In the genomic region with DNA sequence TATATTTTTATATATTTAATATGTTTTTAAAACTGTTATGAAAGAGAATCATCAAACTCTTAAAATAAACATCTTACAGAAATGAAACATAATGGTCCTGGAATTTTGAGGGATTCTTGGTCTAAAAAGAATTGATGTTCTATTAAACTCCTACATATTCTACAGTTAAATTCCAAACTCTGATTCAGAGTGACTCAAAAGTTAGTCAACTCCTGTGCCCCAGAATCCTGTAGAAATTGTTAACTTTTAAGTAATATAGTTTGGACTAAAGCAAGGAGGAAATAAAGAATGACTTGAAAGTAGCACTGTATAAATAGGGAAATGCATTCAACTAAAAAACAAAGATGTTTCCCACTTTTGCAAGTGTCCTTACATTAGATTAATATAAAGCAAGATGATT, we compare ENCODE assay signal across 14 cellular contexts. TPM values are rescaled to one million over a fixed set of nuclear protein-coding genes. Genes with fewer than 3 reads are reported as not detected.
DNase-seq lines count a peak whose midpoint lies in the region; FAIRE-seq and TF ChIP-seq lines count a peak whose summit lies in the region.
"Had no signal": no experiment of that assay in that cellular context is flagged by ENCODE, and none has a peak within 500 bp of the region (broad histone marks: within the 10 kb centered on the region; RNA-seq: fewer than 3 reads in every experiment).

No MANE protein-coding gene starts in this region.

- TF ChIP-seq CTCF in BJ (IDR thresholded peaks at IDR 0.05; ENCODE audit: insufficient read depth, low read depth, low read length) (no peak), GM13977 (IDR thresholded peaks at IDR 0.05; ENCODE audit: extremely low read depth, insufficient read depth, missing control alignments) (no peak)

- in situ Hi-C loops in GM13977 (cut with MboI; ENCODE audit: low pct_unique_long_range_greater_than_20kb, low sequenced_read_pairs, unreplicated experiment), result no loop called here

- CTCF ChIA-PET in BJ (lab: Yijun Ruan, JAX), result no interaction called here

- H3K4me3 ChIP-seq in BJ (ENCODE audit: low read depth, low read length), result no peak overlapping the region
- H3K4me3 ChIP-seq: left ventricle myocardium inferior, sigmoid colon had no signal

- no peaks in the 10 kb centered on the region for H3K36me3 ChIP-seq in BJ (ENCODE audit: control insufficient read depth, insufficient read depth, low read length)
- H3K36me3 ChIP-seq: sigmoid colon had no signal

- POLR2A ChIA-PET in BJ (lab: Charles Lee), result no interaction called here

- FAIRE-seq in colon (lab: Jason Lieb, UNC), result peak; percentile 21

- peak; percentile 47 for DNase-seq in BJ (ENCODE audit: low read depth)
- peak; percentile 78 for DNase-seq in M059J (ENCODE audit: low read depth)
- peak; percentile 88 for DNase-seq in kidney tubule cell (ENCODE audit: low spot score)
- DNase-seq in NCI-H187 (lab: John Stamatoyannopoulos, UW), result no peak
- no peak for DNase-seq in GOT3 (lab: John Stamatoyannopoulos, UW)
- DNase-seq in GM13977 (ENCODE audit: low spot score), result no peak
- no peak for DNase-seq in pons (ENCODE audit: low spot score)
- DNase-seq: activated naive CD4-positive, alpha-beta T cell treated with anti-CD3 and anti-CD28 coated beads, Interleukin-2, amount 10 ng/mL, durations not matched to agents 7 days and 5 days; CD8-positive, alpha-beta memory T cell; glutamatergic neuron; left ventricle myocardium inferior; NCI-H526; sigmoid colon had no signal

- no peaks in the 10 kb centered on the region for H3K27me3 ChIP-seq in BJ (ENCODE audit: control insufficient read depth, insufficient read depth, low read length)
- H3K27me3 ChIP-seq: sigmoid colon had no signal

RNA-seq across cellular contexts. Expression of gene FNDC3A, which starts 47.7 kb away (rescaled TPM):
- polyA plus RNA-seq in BJ (2011; rRNA removed), result 30.7 and 51.8 TPM in 2 replicates
- polyA minus RNA-seq in BJ (2011; rRNA and poly(A)+ RNA removed), result 42.7 and 55.0 TPM in 2 replicates
- 36.4 and 48.6 TPM in 2 replicates for total RNA-seq in M059J (2014; rRNA removed; shearing (Covaris generic))

Comparison
In these comparisons a context has a peak if more than half of its experiments do, and no peak if none do; other contexts are left out.
1. DNase-seq: peak in BJ (single experiment), M059J (single experiment) and kidney tubule cell (single experiment); none in NCI-H187 (0 of 2), GOT3 (single experiment), GM13977 (single experiment) and pons (single experiment).